ENCODE assay signal across 10 cellular contexts in the genomic region with DNA sequence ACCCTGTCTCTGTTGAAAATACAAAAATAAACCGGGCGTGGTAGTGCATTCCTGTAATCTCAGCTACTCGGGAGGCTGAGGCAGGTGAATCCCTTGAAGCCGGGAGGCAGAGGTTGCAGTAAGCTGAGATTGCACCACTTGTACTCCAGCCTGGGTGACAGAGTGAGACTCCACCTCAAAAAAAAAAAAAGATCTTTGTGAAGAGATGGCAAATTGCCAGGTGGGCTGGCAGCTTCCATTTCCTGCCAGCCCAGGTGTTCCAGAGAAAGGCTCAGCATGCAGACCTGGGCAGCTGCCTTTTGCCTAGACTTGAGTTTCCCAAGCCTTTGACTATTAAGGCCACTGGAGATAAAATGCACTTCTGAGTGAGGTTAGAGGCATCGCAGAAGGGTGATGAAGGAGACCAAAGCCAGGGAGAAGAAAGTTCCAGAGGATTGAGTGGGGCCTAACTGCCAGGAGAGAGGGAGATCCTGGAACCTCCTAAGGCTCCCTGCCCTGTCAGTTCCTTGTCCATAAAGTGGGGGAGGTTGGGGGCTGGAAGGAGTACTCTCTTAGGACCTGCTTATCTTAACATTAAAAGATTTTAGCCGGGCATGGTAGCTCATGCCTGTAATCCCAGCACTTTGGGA. TPM values are rescaled to one million over a fixed set of nuclear protein-coding genes. Genes with fewer than 3 reads are reported as not detected.
DNase-seq lines count a peak whose midpoint lies in the region; ATAC-seq and TF ChIP-seq lines count a peak whose summit lies in the region.
"Had no signal": no experiment of that assay in that cellular context is flagged by ENCODE, and none has a peak within 500 bp of the region (broad histone marks: within the 10 kb centered on the region; RNA-seq: fewer than 3 reads in every experiment).

No MANE protein-coding gene starts in this region.

- H3K9me3 ChIP-seq in DOHH2 (ENCODE audit: control insufficient read depth, insufficient read depth, low read length): no peaks in the 10 kb centered on the region
- H3K9me3 ChIP-seq in osteoblast (ENCODE audit: low read depth, low read length): no peaks in the 10 kb centered on the region
- no peaks in the 10 kb centered on the region for H3K9me3 ChIP-seq in psoas muscle
- H3K9me3 ChIP-seq: tibial artery had no signal

- no peaks in the 10 kb centered on the region for H3K9me3 Mint-ChIP-seq in activated naive CD4-positive, alpha-beta T cell treated with anti-CD3 and anti-CD28 coated beads, Interleukin-2, amount 50 U/mL, for 24 hours
- no peaks in the 10 kb centered on the region for H3K9me3 Mint-ChIP-seq in naive thymus-derived CD8-positive, alpha-beta T cell

- peak; percentile 81 for DNase-seq in NCI-H2029 (lab: John Stamatoyannopoulos, UW)
- peak in 7 of 10 donors; percentile 34 to 77 (median 54) for DNase-seq in naive thymus-derived CD8-positive, alpha-beta T cell
- no peak for DNase-seq in osteoblast (ENCODE audit: insufficient read length, low spot score, missing footprints)
- no peak for DNase-seq in psoas muscle
- DNase-seq: tibial artery had no signal

- H3K36me3 ChIP-seq in DOHH2 (ENCODE audit: control insufficient read depth, low read length) (no peaks in the 10 kb centered on the region), osteoblast (ENCODE audit: insufficient read depth, low read length) (no peaks in the 10 kb centered on the region), psoas muscle (ENCODE audit: insufficient read depth in 1 of 2, low read depth in 1 of 2) (no peaks in the 10 kb centered on the region)
- H3K36me3 ChIP-seq: tibial artery had no signal

- H3K27ac ChIP-seq in DOHH2 (ENCODE audit: low read depth, low read length) (peak overlapping the region; percentile 29), osteoblast (ENCODE audit: low read depth, low read length) (no peak overlapping the region), psoas muscle (no peak overlapping the region)

- 55 to 76% (median 60%) methylated on average over 6 of the region's 6 CpGs for WGBS in psoas muscle, 3 donors

- TF ChIP-seq CTCF in DOHH2 (IDR thresholded peaks at IDR 0.05; ENCODE audit: low read depth, low read length, poor library complexity, severe bottlenecking) (no peak), osteoblast (IDR thresholded peaks at IDR 0.05; ENCODE audit: extremely low read depth, low read depth, low read length) (no peak), psoas muscle (IDR thresholded peaks at IDR 0.05) (no peak)

- peak overlapping the region; percentile 99 for H3K4me2 ChIP-seq in DOHH2 (ENCODE audit: low read length)
- H3K4me2 ChIP-seq in osteoblast (ENCODE audit: insufficient read depth, low read length): no peak overlapping the region

- POLR2A ChIA-PET in naive thymus-derived CD8-positive, alpha-beta T cell (lab: Charles Lee): interaction anchor here (0.7 to 3.3 kb wide), 7 partner anchors 10 to 177 kb away, joined by 3 to 29 read pairs (median 3); a partner anchor contains a TSS

- H3K9me2 ChIP-seq in DOHH2 (replicated peaks; ENCODE audit: control insufficient read depth, low read length): no peaks in the 10 kb centered on the region

- peak; percentile 10 to 28 for ATAC-seq in naive thymus-derived CD8-positive, alpha-beta T cell
- ATAC-seq in SK-N-SH treated with all-trans-retinoic acid at 6 μM for 48 hours (no peak), HG03135 (IDR thresholded peaks at IDR 0.05; ENCODE audit: unreplicated experiment) (no peak), psoas muscle (no peak)

- peaks cover 46% of the 10 kb centered on the region for H3K4me1 Mint-ChIP-seq in activated naive CD4-positive, alpha-beta T cell treated with anti-CD3 and anti-CD28 coated beads, Interleukin-2, amount 50 U/mL, for 24 hours
- H3K4me1 Mint-ChIP-seq in naive thymus-derived CD8-positive, alpha-beta T cell: peaks cover 24 to 65% (median 57%) of the 10 kb centered on the region in 4 donors

- H3K27me3 ChIP-seq in DOHH2 (ENCODE audit: control insufficient read depth, low read length) (no peaks in the 10 kb centered on the region), osteoblast (ENCODE audit: insufficient read depth, low read length) (no peaks in the 10 kb centered on the region), psoas muscle (ENCODE audit: insufficient read depth in 3 of 3, low read length in 2 of 3) (no peaks in the 10 kb centered on the region)
- H3K27me3 ChIP-seq: tibial artery had no signal

- peaks cover 21% of the 10 kb centered on the region for H3F3A ChIP-seq in DOHH2 (ENCODE audit: control insufficient read depth, insufficient read depth)

- H4K20me1 ChIP-seq in DOHH2 (ENCODE audit: control insufficient read depth, insufficient read depth, low read depth, low read length): no peaks in the 10 kb centered on the region
- no peaks in the 10 kb centered on the region for H4K20me1 ChIP-seq in osteoblast (ENCODE audit: insufficient read depth, low read length)

- H3K27me3 Mint-ChIP-seq in activated naive CD4-positive, alpha-beta T cell treated with anti-CD3 and anti-CD28 coated beads, Interleukin-2, amount 50 U/mL, for 24 hours: no peaks in the 10 kb centered on the region
- H3K27me3 Mint-ChIP-seq in naive thymus-derived CD8-positive, alpha-beta T cell: no peaks in the 10 kb centered on the region

- peak overlapping the region; percentile 49 for H3K4me3 Mint-ChIP-seq in activated naive CD4-positive, alpha-beta T cell treated with anti-CD3 and anti-CD28 coated beads, Interleukin-2, amount 50 U/mL, for 24 hours
- H3K4me3 Mint-ChIP-seq in naive thymus-derived CD8-positive, alpha-beta T cell: peak overlapping the region; percentile 29 to 81 (median 64)

- no peaks in the 10 kb centered on the region for H3K79me2 ChIP-seq in DOHH2 (ENCODE audit: control insufficient read depth, low read length)
- H3K79me2 ChIP-seq in osteoblast (ENCODE audit: insufficient read depth, low read length): no peaks in the 10 kb centered on the region

- H3K27ac Mint-ChIP-seq in activated naive CD4-positive, alpha-beta T cell treated with anti-CD3 and anti-CD28 coated beads, Interleukin-2, amount 50 U/mL, for 24 hours: peak overlapping the region; percentile 89
- H3K27ac Mint-ChIP-seq in naive thymus-derived CD8-positive, alpha-beta T cell: peak overlapping the region; percentile 56 to 93 (median 90)

- no peak overlapping the region for H2AFZ ChIP-seq in osteoblast (ENCODE audit: low read length)

- H3K4me1 ChIP-seq in DOHH2 (ENCODE audit: control insufficient read depth, low read length) (peaks cover 88% of the 10 kb centered on the region), osteoblast (ENCODE audit: insufficient read depth, low read length) (peaks cover 22% of the 10 kb centered on the region), psoas muscle (peaks cover 26% of the 10 kb centered on the region)

- intact Hi-C loops in psoas muscle (cut with DNase I): no loop called here

- H3K4me3 ChIP-seq in DOHH2 (ENCODE audit: low read length) (peak overlapping the region; percentile 24), osteoblast (ENCODE audit: insufficient read depth, low read length) (no peak overlapping the region), psoas muscle (no peak overlapping the region)
- H3K4me3 ChIP-seq: lung, tibial artery had no signal

- H3K36me3 Mint-ChIP-seq in activated naive CD4-positive, alpha-beta T cell treated with anti-CD3 and anti-CD28 coated beads, Interleukin-2, amount 50 U/mL, for 24 hours: no peaks in the 10 kb centered on the region
- no peaks in the 10 kb centered on the region for H3K36me3 Mint-ChIP-seq in naive thymus-derived CD8-positive, alpha-beta T cell

TF ChIP-seq in SK-N-SH treated with all-trans-retinoic acid at 6 μM for 48 hours, 23 proteins besides CTCF, POLR2A, EP300 and RAD21 (continues in another document):
- no peak for TF ChIP-seq ZFP30 (CRISPR knock-in tag; IDR thresholded peaks at IDR 0.05)
- TF ChIP-seq, protein P1, sequence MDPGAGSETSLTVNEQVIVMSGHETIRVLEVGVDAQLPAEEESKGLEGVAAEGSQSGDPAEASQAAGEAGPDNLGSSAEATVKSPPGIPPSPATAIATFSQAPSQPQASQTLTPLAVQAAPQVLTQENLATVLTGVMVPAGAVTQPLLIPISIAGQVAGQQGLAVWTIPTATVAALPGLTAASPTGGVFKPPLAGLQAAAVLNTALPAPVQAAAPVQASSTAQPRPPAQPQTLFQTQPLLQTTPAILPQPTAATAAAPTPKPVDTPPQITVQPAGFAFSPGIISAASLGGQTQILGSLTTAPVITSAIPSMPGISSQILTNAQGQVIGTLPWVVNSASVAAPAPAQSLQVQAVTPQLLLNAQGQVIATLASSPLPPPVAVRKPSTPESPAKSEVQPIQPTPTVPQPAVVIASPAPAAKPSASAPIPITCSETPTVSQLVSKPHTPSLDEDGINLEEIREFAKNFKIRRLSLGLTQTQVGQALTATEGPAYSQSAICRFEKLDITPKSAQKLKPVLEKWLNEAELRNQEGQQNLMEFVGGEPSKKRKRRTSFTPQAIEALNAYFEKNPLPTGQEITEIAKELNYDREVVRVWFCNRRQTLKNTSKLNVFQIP (CRISPR knock-in tag; IDR thresholded peaks at IDR 0.05; ENCODE audit: borderline replicate concordance, low read depth): no peak

RNA-seq across cellular contexts. Expression of a gene that starts 10.0 kb away (rescaled TPM):
- 10 to 100 TPM; 23.8 to 29.6 TPM for total RNA-seq in naive thymus-derived CD8-positive, alpha-beta T cell
- 100 to 1,000 TPM in 2 of 3 donors, 10 to 100 TPM in 1; 68.0 to 190 (median 189) TPM for polyA plus RNA-seq in naive thymus-derived CD8-positive, alpha-beta T cell
- 366 and 522 TPM in 2 replicates for total RNA-seq in osteoblast
- 100 to 1,000 TPM in 1 of 4 donors, 10 to 100 TPM in 3; 16.1 to 220 (median 65.4) TPM for total RNA-seq in psoas muscle
- 100 to 1,000 TPM; 114 to 744 (median 487) TPM for polyA plus RNA-seq in psoas muscle

RNA-seq across cellular contexts. Expression of a gene that starts 47.7 kb away (rescaled TPM):
- 10 to 100 TPM; 23.8 to 24.7 TPM for total RNA-seq in naive thymus-derived CD8-positive, alpha-beta T cell
- polyA plus RNA-seq in naive thymus-derived CD8-positive, alpha-beta T cell: 10 to 100 TPM; 21.2 to 44.4 (median 31.4) TPM
- total RNA-seq in osteoblast (40.2 and 50.1 TPM in 2 replicates), psoas muscle (10 to 100 TPM; 15.3 to 22.4 (median 19.4) TPM)
- polyA plus RNA-seq in psoas muscle: 10 to 100 TPM; 17.9 to 37.0 (median 19.3) TPM

RNA-seq across cellular contexts. Expression of a gene that starts 47.9 kb away (rescaled TPM):
- total RNA-seq in naive thymus-derived CD8-positive, alpha-beta T cell: 100 to 1,000 TPM; 121 to 128 TPM
- 100 to 1,000 TPM; 419 to 453 (median 444) TPM for polyA plus RNA-seq in naive thymus-derived CD8-positive, alpha-beta T cell
- total RNA-seq in osteoblast (50.7 and 58.0 TPM in 2 replicates), psoas muscle (100 to 1,000 TPM in 3 of 4 donors, 10 to 100 TPM in 1; 80.3 to 144 (median 119) TPM)
- polyA plus RNA-seq in psoas muscle: 100 to 1,000 TPM in 2 of 3 donors, 10 to 100 TPM in 1; 60.1 to 184 (median 167) TPM

Comparison
In these comparisons a context has a peak if more than half of its experiments do, and no peak if none do; other contexts are left out.
1. DNase-seq: peak in NCI-H2029 (single experiment) and naive thymus-derived CD8-positive, alpha-beta T cell (7 of 10); none in osteoblast (single experiment) and psoas muscle (0 of 2).
2. ATAC-seq: peak in naive thymus-derived CD8-positive, alpha-beta T cell (2 of 2); none in SK-N-SH treated with all-trans-retinoic acid at 6 μM for 48 hours (single experiment), HG03135 (single experiment) and psoas muscle (0 of 4).